ENCODE assay signal across 1 cellular context in genomic region chr14:58427289-58428010, GRCh38.
A peak's percentile ranks its signal among the peaks of the same experiment; 100 is the strongest.
TF ChIP-seq lines count a peak whose summit lies in the region.

TSS of gene KIAA0586 (plus strand) at chr14:58427719. CDS start at chr14:58428265, 546 bp downstream.
TSS of gene TIMM9 (minus strand) at chr14:58427531. CDS start at chr14:58411945, 15,586 bp downstream.

TF ChIP-seq in HCT116, 20 proteins besides CTCF, POLR2A, EP300 and RAD21 (continued from another document):
- TF ChIP-seq, protein P1, sequence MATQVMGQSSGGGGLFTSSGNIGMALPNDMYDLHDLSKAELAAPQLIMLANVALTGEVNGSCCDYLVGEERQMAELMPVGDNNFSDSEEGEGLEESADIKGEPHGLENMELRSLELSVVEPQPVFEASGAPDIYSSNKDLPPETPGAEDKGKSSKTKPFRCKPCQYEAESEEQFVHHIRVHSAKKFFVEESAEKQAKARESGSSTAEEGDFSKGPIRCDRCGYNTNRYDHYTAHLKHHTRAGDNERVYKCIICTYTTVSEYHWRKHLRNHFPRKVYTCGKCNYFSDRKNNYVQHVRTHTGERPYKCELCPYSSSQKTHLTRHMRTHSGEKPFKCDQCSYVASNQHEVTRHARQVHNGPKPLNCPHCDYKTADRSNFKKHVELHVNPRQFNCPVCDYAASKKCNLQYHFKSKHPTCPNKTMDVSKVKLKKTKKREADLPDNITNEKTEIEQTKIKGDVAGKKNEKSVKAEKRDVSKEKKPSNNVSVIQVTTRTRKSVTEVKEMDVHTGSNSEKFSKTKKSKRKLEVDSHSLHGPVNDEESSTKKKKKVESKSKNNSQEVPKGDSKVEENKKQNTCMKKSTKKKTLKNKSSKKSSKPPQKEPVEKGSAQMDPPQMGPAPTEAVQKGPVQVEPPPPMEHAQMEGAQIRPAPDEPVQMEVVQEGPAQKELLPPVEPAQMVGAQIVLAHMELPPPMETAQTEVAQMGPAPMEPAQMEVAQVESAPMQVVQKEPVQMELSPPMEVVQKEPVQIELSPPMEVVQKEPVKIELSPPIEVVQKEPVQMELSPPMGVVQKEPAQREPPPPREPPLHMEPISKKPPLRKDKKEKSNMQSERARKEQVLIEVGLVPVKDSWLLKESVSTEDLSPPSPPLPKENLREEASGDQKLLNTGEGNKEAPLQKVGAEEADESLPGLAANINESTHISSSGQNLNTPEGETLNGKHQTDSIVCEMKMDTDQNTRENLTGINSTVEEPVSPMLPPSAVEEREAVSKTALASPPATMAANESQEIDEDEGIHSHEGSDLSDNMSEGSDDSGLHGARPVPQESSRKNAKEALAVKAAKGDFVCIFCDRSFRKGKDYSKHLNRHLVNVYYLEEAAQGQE (IDR thresholded peaks at IDR 0.05; ENCODE audit: low read depth) = no peak
- TF ChIP-seq ZFX (IDR thresholded peaks at IDR 0.05) = no peak
- TF ChIP-seq CEBPB (IDR thresholded peaks at IDR 0.05; ENCODE audit: low read depth) = 0 out of 2 replicates have a peak, but pooled peaks have one; percentile 52
- TF ChIP-seq JUND (IDR thresholded peaks at IDR 0.05) = peak; percentile 31; the same call in 1 of the 2 replicates
- no peak for TF ChIP-seq ZBTB33 (IDR thresholded peaks at IDR 0.05; ENCODE audit: extremely low read depth, insufficient replicate concordance, low read length)
- 0 out of 2 replicates have a peak, but pooled peaks have one; percentile 7 for TF ChIP-seq SRF (IDR thresholded peaks at IDR 0.05; ENCODE audit: low read depth)
